ENCODE assay signal across 1 cellular context in genomic region chr2:62215306-62216064, GRCh38.
TF ChIP-seq lines count a peak whose summit lies in the region.

No MANE protein-coding gene starts in this region.

TF ChIP-seq in K562, 482 proteins besides CTCF, POLR2A, EP300 and RAD21 (continued from another document and continues in another):
- TF ChIP-seq ZNF609 (CRISPR knock-in tag; IDR thresholded peaks at IDR 0.05; ENCODE audit: borderline replicate concordance) (no peak), TSHZ1 (CRISPR knock-in tag; IDR thresholded peaks at IDR 0.05) (no peak), ETS2 (tag; IDR thresholded peaks at IDR 0.05; ENCODE audit: borderline replicate concordance, poor library complexity, severe bottlenecking) (no peak), RNF2 (IDR thresholded peaks at IDR 0.05) (no peak), ZC3H11A (IDR thresholded peaks at IDR 0.05; ENCODE audit: low read depth, low read length) (no peak), ETS1 (conservative IDR thresholded peaks at IDR 0.05; ENCODE audit: control insufficient read depth, low read depth, low read length) (no peak), RBM22 (IDR thresholded peaks at IDR 0.05; ENCODE audit: low read depth, low read length, poor library complexity, severe bottlenecking) (no peak), CHD4 (IDR thresholded peaks at IDR 0.05; ENCODE audit: insufficient read depth, insufficient replicate concordance, low read depth, low read length, poor library complexity, severe bottlenecking) (no peak), ARID1B (IDR thresholded peaks at IDR 0.05) (peak; percentile 55), ZNF436 (CRISPR knock-in tag; IDR thresholded peaks at IDR 0.05) (no peak), ARID3B (CRISPR knock-in tag; IDR thresholded peaks at IDR 0.05; ENCODE audit: borderline replicate concordance) (no peak), FOXP1 (CRISPR knock-in tag; IDR thresholded peaks at IDR 0.05) (no peak), IFI16 (CRISPR knock-in tag; IDR thresholded peaks at IDR 0.05) (no peak), TEAD4 (IDR thresholded peaks at IDR 0.05; ENCODE audit: low read length) (no peak; the same call in 1 of the 2 replicates), TEAD4 (CRISPR knock-in tag; IDR thresholded peaks at IDR 0.05; ENCODE audit: borderline replicate concordance) (no peak), ZNF780A (CRISPR knock-in tag; IDR thresholded peaks at IDR 0.05) (no peak), CBFA2T3 (IDR thresholded peaks at IDR 0.05) (peak; percentile 50), BRF1 (IDR thresholded peaks at IDR 0.05; ENCODE audit: borderline replicate concordance, extremely low read depth, insufficient read length) (no peak), SAP30 (IDR thresholded peaks at IDR 0.05; ENCODE audit: borderline replicate concordance, insufficient read depth, low read depth, low read length, poor library complexity, severe bottlenecking) (no peak), MTA3 (IDR thresholded peaks at IDR 0.05; ENCODE audit: borderline replicate concordance) (peak; percentile 29; the same call in 1 of the 2 replicates), ZNF253 (CRISPR knock-in tag; conservative IDR thresholded peaks at IDR 0.05) (no peak), EGR1 (conservative IDR thresholded peaks at IDR 0.05) (peak; percentile 57; the same call in 1 of the 2 replicates), DPF2 (IDR thresholded peaks at IDR 0.05) (peak; percentile 61; the same call in 1 of the 2 replicates), FIP1L1 (IDR thresholded peaks at IDR 0.05; ENCODE audit: low read depth, low read length, poor library complexity, severe bottlenecking) (no peak), NCOA4 (IDR thresholded peaks at IDR 0.05; ENCODE audit: partially characterized antibody) (no peak), HMBOX1 (IDR thresholded peaks at IDR 0.05) (peak; percentile 32; the same call in 1 of the 2 replicates), KLF16 (IDR thresholded peaks at IDR 0.05) (no peak), HDAC8 (tag; IDR thresholded peaks at IDR 0.05) (no peak), SMARCE1 (IDR thresholded peaks at IDR 0.05) (0 out of 2 replicates have a peak, but pooled peaks have one; percentile 16), HDAC1 (IDR thresholded peaks at IDR 0.05) (0 out of 4 replicates have a peak, but pooled peaks of 1 of the 2 experiments have one; percentile 21), GTF2A2 (tag; IDR thresholded peaks at IDR 0.05) (no peak), BCOR (IDR thresholded peaks at IDR 0.05) (no peak), ZNF224 (CRISPR knock-in tag; IDR thresholded peaks at IDR 0.05) (no peak), ZNF140 (CRISPR knock-in tag; IDR thresholded peaks at IDR 0.05) (no peak)
- TF ChIP-seq, protein P1, sequence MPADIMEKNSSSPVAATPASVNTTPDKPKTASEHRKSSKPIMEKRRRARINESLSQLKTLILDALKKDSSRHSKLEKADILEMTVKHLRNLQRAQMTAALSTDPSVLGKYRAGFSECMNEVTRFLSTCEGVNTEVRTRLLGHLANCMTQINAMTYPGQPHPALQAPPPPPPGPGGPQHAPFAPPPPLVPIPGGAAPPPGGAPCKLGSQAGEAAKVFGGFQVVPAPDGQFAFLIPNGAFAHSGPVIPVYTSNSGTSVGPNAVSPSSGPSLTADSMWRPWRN (IDR thresholded peaks at IDR 0.05; ENCODE audit: low read depth): no peak
- TF ChIP-seq, protein P2, sequence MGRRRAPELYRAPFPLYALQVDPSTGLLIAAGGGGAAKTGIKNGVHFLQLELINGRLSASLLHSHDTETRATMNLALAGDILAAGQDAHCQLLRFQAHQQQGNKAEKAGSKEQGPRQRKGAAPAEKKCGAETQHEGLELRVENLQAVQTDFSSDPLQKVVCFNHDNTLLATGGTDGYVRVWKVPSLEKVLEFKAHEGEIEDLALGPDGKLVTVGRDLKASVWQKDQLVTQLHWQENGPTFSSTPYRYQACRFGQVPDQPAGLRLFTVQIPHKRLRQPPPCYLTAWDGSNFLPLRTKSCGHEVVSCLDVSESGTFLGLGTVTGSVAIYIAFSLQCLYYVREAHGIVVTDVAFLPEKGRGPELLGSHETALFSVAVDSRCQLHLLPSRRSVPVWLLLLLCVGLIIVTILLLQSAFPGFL (CRISPR knock-in tag; IDR thresholded peaks at IDR 0.05): no peak
- TF ChIP-seq, protein P3, sequence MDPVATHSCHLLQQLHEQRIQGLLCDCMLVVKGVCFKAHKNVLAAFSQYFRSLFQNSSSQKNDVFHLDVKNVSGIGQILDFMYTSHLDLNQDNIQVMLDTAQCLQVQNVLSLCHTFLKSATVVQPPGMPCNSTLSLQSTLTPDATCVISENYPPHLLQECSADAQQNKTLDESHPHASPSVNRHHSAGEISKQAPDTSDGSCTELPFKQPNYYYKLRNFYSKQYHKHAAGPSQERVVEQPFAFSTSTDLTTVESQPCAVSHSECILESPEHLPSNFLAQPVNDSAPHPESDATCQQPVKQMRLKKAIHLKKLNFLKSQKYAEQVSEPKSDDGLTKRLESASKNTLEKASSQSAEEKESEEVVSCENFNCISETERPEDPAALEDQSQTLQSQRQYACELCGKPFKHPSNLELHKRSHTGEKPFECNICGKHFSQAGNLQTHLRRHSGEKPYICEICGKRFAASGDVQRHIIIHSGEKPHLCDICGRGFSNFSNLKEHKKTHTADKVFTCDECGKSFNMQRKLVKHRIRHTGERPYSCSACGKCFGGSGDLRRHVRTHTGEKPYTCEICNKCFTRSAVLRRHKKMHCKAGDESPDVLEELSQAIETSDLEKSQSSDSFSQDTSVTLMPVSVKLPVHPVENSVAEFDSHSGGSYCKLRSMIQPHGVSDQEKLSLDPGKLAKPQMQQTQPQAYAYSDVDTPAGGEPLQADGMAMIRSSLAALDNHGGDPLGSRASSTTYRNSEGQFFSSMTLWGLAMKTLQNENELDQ (CRISPR knock-in tag; IDR thresholded peaks at IDR 0.05; ENCODE audit: borderline replicate concordance): no peak
- TF ChIP-seq, protein P4, sequence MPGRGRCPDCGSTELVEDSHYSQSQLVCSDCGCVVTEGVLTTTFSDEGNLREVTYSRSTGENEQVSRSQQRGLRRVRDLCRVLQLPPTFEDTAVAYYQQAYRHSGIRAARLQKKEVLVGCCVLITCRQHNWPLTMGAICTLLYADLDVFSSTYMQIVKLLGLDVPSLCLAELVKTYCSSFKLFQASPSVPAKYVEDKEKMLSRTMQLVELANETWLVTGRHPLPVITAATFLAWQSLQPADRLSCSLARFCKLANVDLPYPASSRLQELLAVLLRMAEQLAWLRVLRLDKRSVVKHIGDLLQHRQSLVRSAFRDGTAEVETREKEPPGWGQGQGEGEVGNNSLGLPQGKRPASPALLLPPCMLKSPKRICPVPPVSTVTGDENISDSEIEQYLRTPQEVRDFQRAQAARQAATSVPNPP (IDR thresholded peaks at IDR 0.05; ENCODE audit: borderline replicate concordance, insufficient read depth, insufficient read length): no peak
- TF ChIP-seq, protein P5, sequence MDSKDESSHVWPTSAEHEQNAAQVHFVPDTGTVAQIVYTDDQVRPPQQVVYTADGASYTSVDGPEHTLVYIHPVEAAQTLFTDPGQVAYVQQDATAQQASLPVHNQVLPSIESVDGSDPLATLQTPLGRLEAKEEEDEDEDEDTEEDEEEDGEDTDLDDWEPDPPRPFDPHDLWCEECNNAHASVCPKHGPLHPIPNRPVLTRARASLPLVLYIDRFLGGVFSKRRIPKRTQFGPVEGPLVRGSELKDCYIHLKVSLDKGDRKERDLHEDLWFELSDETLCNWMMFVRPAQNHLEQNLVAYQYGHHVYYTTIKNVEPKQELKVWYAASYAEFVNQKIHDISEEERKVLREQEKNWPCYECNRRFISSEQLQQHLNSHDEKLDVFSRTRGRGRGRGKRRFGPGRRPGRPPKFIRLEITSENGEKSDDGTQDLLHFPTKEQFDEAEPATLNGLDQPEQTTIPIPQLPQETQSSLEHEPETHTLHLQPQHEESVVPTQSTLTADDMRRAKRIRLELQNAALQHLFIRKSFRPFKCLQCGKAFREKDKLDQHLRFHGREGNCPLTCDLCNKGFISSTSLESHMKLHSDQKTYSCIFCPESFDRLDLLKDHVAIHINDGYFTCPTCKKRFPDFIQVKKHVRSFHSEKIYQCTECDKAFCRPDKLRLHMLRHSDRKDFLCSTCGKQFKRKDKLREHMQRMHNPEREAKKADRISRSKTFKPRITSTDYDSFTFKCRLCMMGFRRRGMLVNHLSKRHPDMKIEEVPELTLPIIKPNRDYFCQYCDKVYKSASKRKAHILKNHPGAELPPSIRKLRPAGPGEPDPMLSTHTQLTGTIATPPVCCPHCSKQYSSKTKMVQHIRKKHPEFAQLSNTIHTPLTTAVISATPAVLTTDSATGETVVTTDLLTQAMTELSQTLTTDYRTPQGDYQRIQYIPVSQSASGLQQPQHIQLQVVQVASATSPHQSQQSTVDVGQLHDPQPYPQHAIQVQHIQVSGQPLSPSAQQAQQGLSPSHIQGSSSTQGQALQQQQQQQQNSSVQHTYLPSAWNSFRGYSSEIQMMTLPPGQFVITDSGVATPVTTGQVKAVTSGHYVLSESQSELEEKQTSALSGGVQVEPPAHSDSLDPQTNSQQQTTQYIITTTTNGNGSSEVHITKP (IDR thresholded peaks at IDR 0.05; ENCODE audit: partially characterized antibody): no peak
